Comparison of ENCODE assay signal across 8 cellular contexts in the genomic region with DNA sequence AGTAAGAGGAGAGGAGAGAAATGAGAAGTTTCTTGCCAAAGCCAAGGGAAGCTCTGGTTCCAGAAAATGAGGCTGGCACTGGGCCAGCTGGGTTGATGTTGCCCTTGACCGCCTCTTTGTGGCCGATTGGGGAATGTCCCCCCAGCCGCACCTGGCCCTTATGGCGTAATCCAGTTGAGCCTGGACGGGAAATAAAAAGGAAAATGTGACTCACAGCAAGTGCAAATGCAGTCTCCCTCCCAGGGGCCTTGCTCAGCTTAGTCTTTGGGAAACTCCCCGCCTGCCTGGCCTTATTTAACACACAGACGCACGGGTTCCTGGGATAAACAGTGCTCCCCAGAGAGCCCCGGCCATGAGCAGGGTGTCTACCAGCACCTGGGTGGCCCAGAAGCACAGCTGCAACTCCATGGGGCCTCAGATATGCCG.
DNase-seq lines count a peak whose midpoint lies in the region; ATAC-seq, FAIRE-seq and TF ChIP-seq lines count a peak whose summit lies in the region.

No MANE protein-coding gene starts in this region.

- no peaks in the 10 kb centered on the region for H3K9me2 ChIP-seq in hepatocyte (replicated peaks; ENCODE audit: insufficient read depth)

- DNase-seq in D721Med (ENCODE audit: insufficient read length, low spot score) (no peak), NCI-H2171 treated with DMSO at 0.1 percent for 48 hours (lab: John Stamatoyannopoulos, UW) (peak; percentile 86), amniotic epithelial cell (ENCODE audit: low read depth) (peak; percentile 100), hepatocyte (ENCODE audit: low spot score) (peak; percentile 96), GDM1 (lab: John Stamatoyannopoulos, UW) (no peak)

- WGBS in hepatocyte (ENCODE audit: low lambda C conversion rate, missing lambda C conversion rate) = 35% methylated on average over 10 of the region's 10 CpGs

- ATAC-seq in GM18873 (IDR thresholded peaks at IDR 0.05; ENCODE audit: low FRiP score, unreplicated experiment) = peak; percentile 90
- ATAC-seq in HG03025 (IDR thresholded peaks at IDR 0.05; ENCODE audit: low FRiP score, unreplicated experiment) = peak; percentile 88

- H3K4me2 ChIP-seq in hepatocyte = peak overlapping the region; percentile 60

- H3K36me3 ChIP-seq in hepatocyte (replicated peaks; ENCODE audit: insufficient read depth, low read depth) (no peaks in the 10 kb centered on the region), skeletal muscle tissue (ENCODE audit: control insufficient read depth in 3 of 3, insufficient read depth in 3 of 3, low read length in 3 of 3) (no peaks in the 10 kb centered on the region)

- no peak for FAIRE-seq in D721Med (lab: Jason Lieb, UNC)

- no peaks in the 10 kb centered on the region for H3K9me3 ChIP-seq in hepatocyte (ENCODE audit: low read depth)
- no peaks in the 10 kb centered on the region for H3K9me3 ChIP-seq in skeletal muscle tissue (ENCODE audit: control insufficient read depth in 3 of 3, low read length in 3 of 3)

- H4K20me1 ChIP-seq in hepatocyte (ENCODE audit: insufficient read depth, poor library complexity, severe bottlenecking) = no peaks in the 10 kb centered on the region

- no peak overlapping the region for H2AFZ ChIP-seq in hepatocyte

- peak overlapping the region in 2 of 3 donors; percentile 63 to 71 for H3K9ac ChIP-seq in skeletal muscle tissue (ENCODE audit: low read depth in 1 of 3, low read length in 3 of 3)

- peaks cover 25% of the 10 kb centered on the region for H3K4me1 ChIP-seq in hepatocyte (ENCODE audit: insufficient read depth)
- H3K4me1 ChIP-seq in skeletal muscle tissue (ENCODE audit: control insufficient read depth in 3 of 3, insufficient read depth in 3 of 3, low read length in 3 of 3) = peaks cover 38 to 45% (median 38%) of the 10 kb centered on the region in 3 donors

- no peaks in the 10 kb centered on the region for H3K79me2 ChIP-seq in hepatocyte

- H3K27ac ChIP-seq in hepatocyte (peak overlapping the region; percentile 92), skeletal muscle tissue (ENCODE audit: low read depth, low read length) (peak overlapping the region; percentile 84)

- H3K4me3 ChIP-seq in hepatocyte (no peak overlapping the region), skeletal muscle tissue (ENCODE audit: low read length in 3 of 3) (peak overlapping the region; percentile 3 to 41 (median 30))

- TF ChIP-seq CTCF in D721Med (IDR thresholded peaks at IDR 0.05; ENCODE audit: insufficient read depth, missing control alignments) (peak; percentile 23), hepatocyte (IDR thresholded peaks at IDR 0.05; ENCODE audit: poor library complexity) (peak; percentile 54)

- H3K27me3 ChIP-seq in hepatocyte = no peaks in the 10 kb centered on the region
- no peaks in the 10 kb centered on the region for H3K27me3 ChIP-seq in skeletal muscle tissue (ENCODE audit: control insufficient read depth in 3 of 3, insufficient read depth in 3 of 3, low read length in 3 of 3)

Comparison
In these comparisons a context has a peak if more than half of its experiments do, and no peak if none do; other contexts are left out.
1. DNase-seq: peak in NCI-H2171 treated with DMSO at 0.1 percent for 48 hours (single experiment), amniotic epithelial cell (single experiment) and hepatocyte (single experiment); none in D721Med (single experiment) and GDM1 (single experiment).